In genomic region chr11:44862546-44863101, GRCh38 we compare ENCODE assay signal across 8 cellular contexts.
DNase-seq lines count a peak whose midpoint lies in the region; ATAC-seq, FAIRE-seq and TF ChIP-seq lines count a peak whose summit lies in the region.

No MANE protein-coding gene starts in this region.

- peak; percentile 2 for ATAC-seq in GM21390 (IDR thresholded peaks at IDR 0.05; ENCODE audit: unreplicated experiment)
- peak; percentile 6 for ATAC-seq in stimulated activated memory B cell treated with anti-CD40 and anti-IgM and Interleukin-4, amounts not matched to agents 10 μg/mL and 1 μg/mL and 100 μg/mL, for 72 hours
- ATAC-seq in HG03108 (IDR thresholded peaks at IDR 0.05; ENCODE audit: unreplicated experiment) = no peak
- no peak for ATAC-seq in GM18517 (IDR thresholded peaks at IDR 0.05; ENCODE audit: unreplicated experiment)
- no peak for ATAC-seq in GM21526 (IDR thresholded peaks at IDR 0.05; ENCODE audit: low FRiP score, unreplicated experiment)

- H3K27ac ChIP-seq in endothelial cell of umbilical vein (ENCODE audit: insufficient read depth, low read depth, low read length) = peak overlapping the region; percentile 26

- no peaks in the 10 kb centered on the region for H3K36me3 Mint-ChIP-seq in stimulated activated memory B cell treated with anti-CD40 and anti-IgM and Interleukin-4, amounts not matched to agents 10 μg/mL and 1 μg/mL and 100 μg/mL, for 72 hours

- peaks cover 22% of the 10 kb centered on the region for H3K4me1 Mint-ChIP-seq in stimulated activated memory B cell treated with anti-CD40 and anti-IgM and Interleukin-4, amounts not matched to agents 10 μg/mL and 1 μg/mL and 100 μg/mL, for 72 hours

- no peaks in the 10 kb centered on the region for H3K79me2 ChIP-seq in endothelial cell of umbilical vein (ENCODE audit: control insufficient read depth, insufficient read depth, low read length)

- no peak overlapping the region for H3K4me2 ChIP-seq in endothelial cell of umbilical vein (ENCODE audit: insufficient read depth, low read length)

- POLR2A ChIA-PET in endothelial cell of umbilical vein (lab: Charles Lee) = no interaction called here

- DNase-seq in NT2/D1 (ENCODE audit: low read depth, low spot score) = no peak
- no peak for DNase-seq in endothelial cell of umbilical vein (ENCODE audit: low read depth, low spot score)
- no peak for DNase-seq in NCI-H128 (lab: John Stamatoyannopoulos, UW; ENCODE audit: unreplicated experiment)

- peaks cover 41% of the 10 kb centered on the region for H3K27me3 Mint-ChIP-seq in stimulated activated memory B cell treated with anti-CD40 and anti-IgM and Interleukin-4, amounts not matched to agents 10 μg/mL and 1 μg/mL and 100 μg/mL, for 72 hours

- dilution Hi-C loops in endothelial cell of umbilical vein (cut with MboI; ENCODE audit: extremely low pct_ligation_motif_present, low sequenced_read_pairs) = no loop called here

- H3K4me1 ChIP-seq in NT2/D1 (ENCODE audit: insufficient read depth, insufficient read length) = peaks cover 66% of the 10 kb centered on the region
- H3K4me1 ChIP-seq in endothelial cell of umbilical vein (ENCODE audit: control insufficient read depth, extremely low read depth, insufficient read depth, low read length) = peaks cover 14% of the 10 kb centered on the region

- no peak overlapping the region for H2AFZ ChIP-seq in endothelial cell of umbilical vein (ENCODE audit: low read depth, low read length)

- peaks cover 34% of the 10 kb centered on the region for H3K36me3 ChIP-seq in NT2/D1 (ENCODE audit: insufficient read depth, insufficient read length, low read length)
- H3K36me3 ChIP-seq in endothelial cell of umbilical vein (ENCODE audit: control insufficient read depth in 2 of 2, extremely low read depth in 1 of 2, insufficient read depth in 2 of 2, low read length in 2 of 2) = no peaks in the 10 kb centered on the region

- H4K20me1 ChIP-seq in endothelial cell of umbilical vein (replicated peaks; ENCODE audit: control insufficient read depth, extremely low read depth, insufficient read depth, low read length) = no peaks in the 10 kb centered on the region

- H3K27me3 ChIP-seq in NT2/D1 (ENCODE audit: insufficient read depth, insufficient read length) = no peaks in the 10 kb centered on the region
- H3K27me3 ChIP-seq in endothelial cell of umbilical vein (ENCODE audit: control insufficient read depth in 2 of 2, insufficient read depth in 2 of 2, low read length in 2 of 2) = no peaks in the 10 kb centered on the region

- H3K27ac Mint-ChIP-seq in stimulated activated memory B cell treated with anti-CD40 and anti-IgM and Interleukin-4, amounts not matched to agents 10 μg/mL and 1 μg/mL and 100 μg/mL, for 72 hours = peak overlapping the region; percentile 58

- no peaks in the 10 kb centered on the region for H3K9me1 ChIP-seq in endothelial cell of umbilical vein (replicated peaks; ENCODE audit: control insufficient read depth, extremely low read depth, insufficient read depth, low read length)

- intact Hi-C loops in endothelial cell of umbilical vein (cut with micrococcal nuclease) = loop anchor here (5.0 kb wide), 1 partner anchor 75 kb away; no protein-coding TSS in a partner anchor

- TF ChIP-seq CTCF in endothelial cell of umbilical vein (IDR thresholded peaks at IDR 0.05; ENCODE audit: extremely low read depth in 1 of 2, insufficient read depth in 1 of 2, low read depth in 1 of 2, low read length in 2 of 2) = no peak

- TF ChIP-seq POLR2A in endothelial cell of umbilical vein (IDR thresholded peaks at IDR 0.05; ENCODE audit: low read depth, low read length) = no peak

- H3K4me3 Mint-ChIP-seq in stimulated activated memory B cell treated with anti-CD40 and anti-IgM and Interleukin-4, amounts not matched to agents 10 μg/mL and 1 μg/mL and 100 μg/mL, for 72 hours = no peak overlapping the region

- CTCF ChIA-PET in endothelial cell of umbilical vein (lab: Charles Lee) = interaction anchor here (0.6 to 2.3 kb wide), 7 partner anchors 15 to 241 kb away, joined by 3 to 8 read pairs (median 5); no protein-coding TSS in a partner anchor

- TSS peak; percentile 67 for BruUV-seq in endothelial cell of umbilical vein (replicated peaks; lab: Mats Ljungman, UMichigan)

- no peaks in the 10 kb centered on the region for H3K9me3 ChIP-seq in NT2/D1 (ENCODE audit: insufficient read depth, low read length)
- no peaks in the 10 kb centered on the region for H3K9me3 ChIP-seq in endothelial cell of umbilical vein (replicated peaks; ENCODE audit: control insufficient read depth, insufficient read depth, low read length)

- peak; percentile 18 for FAIRE-seq in endothelial cell of umbilical vein (lab: Jason Lieb, UNC)

- H3K4me3 ChIP-seq in NT2/D1 (ENCODE audit: insufficient read length, low read depth) (no peak overlapping the region), endothelial cell of umbilical vein (replicated peaks in 1 of 3; ENCODE audit: insufficient read depth in 1 of 3, low read depth in 1 of 3, low read length in 3 of 3) (no peak overlapping the region)

- H3K9me3 Mint-ChIP-seq in stimulated activated memory B cell treated with anti-CD40 and anti-IgM and Interleukin-4, amounts not matched to agents 10 μg/mL and 1 μg/mL and 100 μg/mL, for 72 hours = no peaks in the 10 kb centered on the region

- peak overlapping the region; percentile 53 for H3K9ac ChIP-seq in NT2/D1 (ENCODE audit: insufficient read length, low read depth)
- no peak overlapping the region for H3K9ac ChIP-seq in endothelial cell of umbilical vein (replicated peaks; ENCODE audit: extremely low read depth, insufficient read depth, low read length)

TF ChIP-seq in endothelial cell of umbilical vein, 7 proteins besides CTCF, POLR2A, EP300 and RAD21:
- TF ChIP-seq, protein P1, sequence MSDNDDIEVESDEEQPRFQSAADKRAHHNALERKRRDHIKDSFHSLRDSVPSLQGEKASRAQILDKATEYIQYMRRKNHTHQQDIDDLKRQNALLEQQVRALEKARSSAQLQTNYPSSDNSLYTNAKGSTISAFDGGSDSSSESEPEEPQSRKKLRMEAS (IDR thresholded peaks at IDR 0.05; ENCODE audit: insufficient read depth, insufficient read length) = no peak

Comparison
In these comparisons a context has a peak if more than half of its experiments do, and no peak if none do; other contexts are left out.
1. ATAC-seq: peak in GM21390 (single experiment) and stimulated activated memory B cell treated with anti-CD40 and anti-IgM and Interleukin-4, amounts not matched to agents 10 μg/mL and 1 μg/mL and 100 μg/mL, for 72 hours (single experiment); none in HG03108 (single experiment), GM18517 (single experiment) and GM21526 (single experiment).